26 cellular contexts compared by ENCODE assay signal in the genomic region with DNA sequence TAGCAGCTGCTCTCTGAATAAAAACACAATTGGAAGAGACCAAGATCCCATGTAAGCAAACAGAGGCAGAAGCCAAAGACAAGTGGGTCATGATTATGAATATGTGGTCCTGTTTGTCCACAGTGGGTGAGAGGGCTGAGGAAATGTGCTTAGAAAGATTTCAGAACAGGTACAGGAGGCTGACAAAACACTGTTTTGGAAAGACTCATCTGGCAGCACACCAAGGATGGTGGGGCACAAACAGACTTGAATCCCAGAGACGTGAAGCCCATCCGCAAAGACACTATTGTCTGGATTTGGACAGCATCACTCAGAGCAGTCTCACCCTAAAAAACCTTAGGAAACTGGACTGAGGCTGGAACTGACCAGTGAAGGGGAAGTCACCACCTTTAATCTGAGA.
DNase-seq lines count a peak whose midpoint lies in the region; ATAC-seq, FAIRE-seq and TF ChIP-seq lines count a peak whose summit lies in the region.
"Had no signal": no experiment of that assay in that cellular context is flagged by ENCODE, and none has a peak within 500 bp of the region (broad histone marks: within the 10 kb centered on the region; RNA-seq: fewer than 3 reads in every experiment).

No MANE protein-coding gene starts in this region.

- H3K27ac Mint-ChIP-seq in HFFc6 = peak overlapping the region; percentile 94
- no peak overlapping the region for H3K27ac Mint-ChIP-seq in astrocyte (ENCODE audit: unreplicated experiment)
- H3K27ac Mint-ChIP-seq: activated naive CD4-positive, alpha-beta T cell treated with anti-CD3 and anti-CD28 coated beads, Interleukin-2, amount 50 U/mL, for 24 hours; CD4-positive, CD25-positive, alpha-beta regulatory T cell; stimulated activated naive B cell treated with anti-CD40 and anti-IgM and Interleukin-4, amounts not matched to agents 10 μg/mL and 1 μg/mL and 100 μg/mL, for 72 hours; T-helper 2 cell treated with Interferon-gamma antibody and Interleukin-4, amounts not matched to agents 5 μg/mL and 100 μg/mL, for 36 hours had no signal

- H3K27me3 Mint-ChIP-seq in HFFc6 (ENCODE audit: insufficient read depth) = no peaks in the 10 kb centered on the region
- peaks cover 6% of the 10 kb centered on the region for H3K27me3 Mint-ChIP-seq in astrocyte (ENCODE audit: low read depth, unreplicated experiment)
- H3K27me3 Mint-ChIP-seq: stimulated activated naive B cell treated with anti-CD40 and anti-IgM and Interleukin-4, amounts not matched to agents 10 μg/mL and 1 μg/mL and 100 μg/mL, for 72 hours had no signal

- 88 to 93% methylated on average over 2 of the region's 2 CpGs for WGBS in pancreas, 2 donors

- peak overlapping the region; percentile 4; the same call in 1 of the 2 replicates for H3K4me3 Mint-ChIP-seq in HFFc6
- no peak overlapping the region for H3K4me3 Mint-ChIP-seq in astrocyte (ENCODE audit: unreplicated experiment)
- H3K4me3 Mint-ChIP-seq: activated naive CD4-positive, alpha-beta T cell treated with anti-CD3 and anti-CD28 coated beads, Interleukin-2, amount 50 U/mL, for 24 hours; CD4-positive, CD25-positive, alpha-beta regulatory T cell; stimulated activated naive B cell treated with anti-CD40 and anti-IgM and Interleukin-4, amounts not matched to agents 10 μg/mL and 1 μg/mL and 100 μg/mL, for 72 hours; T-helper 2 cell treated with Interferon-gamma antibody and Interleukin-4, amounts not matched to agents 5 μg/mL and 100 μg/mL, for 36 hours had no signal

- H3K9me3 Mint-ChIP-seq in HFFc6 (no peaks in the 10 kb centered on the region), astrocyte (ENCODE audit: unreplicated experiment) (no peaks in the 10 kb centered on the region)
- H3K9me3 Mint-ChIP-seq: activated naive CD4-positive, alpha-beta T cell treated with anti-CD3 and anti-CD28 coated beads, Interleukin-2, amount 50 U/mL, for 24 hours; stimulated activated naive B cell treated with anti-CD40 and anti-IgM and Interleukin-4, amounts not matched to agents 10 μg/mL and 1 μg/mL and 100 μg/mL, for 72 hours; T-helper 2 cell treated with Interferon-gamma antibody and Interleukin-4, amounts not matched to agents 5 μg/mL and 100 μg/mL, for 36 hours had no signal

- intact Hi-C loops in pancreas (cut with DNase I) = loop anchor here in 1 of 3 donors (10.0 kb wide), 1 partner anchor 93 kb away; no protein-coding TSS in a partner anchor

- DNase-seq in HFFc6 (no peak), astrocyte (ENCODE audit: low read depth) (no peak), fibroblast of lung (ENCODE audit: low read depth in 2 of 2) (no peak), nucleus accumbens (lab: John Stamatoyannopoulos, UW) (no peak), HT-29 (ENCODE audit: low spot score) (no peak), pancreas (no peak)
- DNase-seq: activated CD4-positive, alpha-beta T cell treated with anti-CD3 and anti-CD28 coated beads, Interleukin-2, amount 50 U/mL, for 1 hour; CD4-positive, CD25-positive, alpha-beta regulatory T cell; cortex of kidney; mesendoderm; NCI-H1694 treated with DMSO at 0.1 percent for 48 hours; NCI-H2171; NCI-H526 treated with DMSO at 0.1 percent for 48 hours; RPMI8226; stimulated activated CD4-positive, alpha-beta T cell treated with anti-CD3 and anti-CD28 coated beads, Interleukin-4, amount 100 ng/mL, for 24 hours; stimulated activated naive B cell treated with anti-CD40 and anti-IgM and Interleukin-4, amounts not matched to agents 10 μg/mL and 1 μg/mL and 100 μg/mL, for 72 hours; WERI-Rb-1 had no signal

- H3K9ac ChIP-seq in astrocyte (ENCODE audit: low read length) (no peak overlapping the region), fibroblast of lung (ENCODE audit: insufficient read depth, low read length) (no peak overlapping the region), subcutaneous abdominal adipose tissue (ENCODE audit: low read length in 5 of 5) (no peak overlapping the region)

- H2AFZ ChIP-seq in astrocyte (ENCODE audit: low read depth, low read length) (no peak overlapping the region), fibroblast of lung (ENCODE audit: low read length) (no peak overlapping the region)

- peaks cover 53% of the 10 kb centered on the region for H3K4me1 ChIP-seq in astrocyte (ENCODE audit: insufficient read depth, low read length)
- H3K4me1 ChIP-seq in fibroblast of lung (ENCODE audit: control insufficient read depth, extremely low read depth, insufficient read depth, low read length) = peaks cover 37% of the 10 kb centered on the region
- H3K4me1 ChIP-seq in subcutaneous abdominal adipose tissue (ENCODE audit: control insufficient read depth in 5 of 5, insufficient read depth in 5 of 5, low read length in 5 of 5) = peaks cover 17 to 64% (median 52%) of the 10 kb centered on the region in 5 donors
- no peaks in the 10 kb centered on the region for H3K4me1 ChIP-seq in pancreas

- H3K27me3 ChIP-seq in astrocyte (ENCODE audit: insufficient read depth, low read length) (no peaks in the 10 kb centered on the region), fibroblast of lung (ENCODE audit: control insufficient read depth, insufficient read depth, low read length) (no peaks in the 10 kb centered on the region), subcutaneous abdominal adipose tissue (ENCODE audit: control insufficient read depth in 5 of 5, insufficient read depth in 4 of 5, low read length in 5 of 5) (no peaks in the 10 kb centered on the region), pancreas (no peaks in the 10 kb centered on the region)
- H3K27me3 ChIP-seq: heart left ventricle, neutrophil had no signal

- H4K20me1 ChIP-seq in astrocyte (ENCODE audit: insufficient read depth, low read length) (no peaks in the 10 kb centered on the region), fibroblast of lung (ENCODE audit: control insufficient read depth, extremely low read depth, insufficient read depth, low read length) (no peaks in the 10 kb centered on the region)

- H3K27ac ChIP-seq in astrocyte (ENCODE audit: low read depth, low read length) = peak overlapping the region; percentile 47
- peak overlapping the region; percentile 87 for H3K27ac ChIP-seq in fibroblast of lung (ENCODE audit: insufficient read depth, low read length)
- H3K27ac ChIP-seq in subcutaneous abdominal adipose tissue (ENCODE audit: low read depth, low read length) = peak overlapping the region; percentile 20
- H3K27ac ChIP-seq in pancreas = no peak overlapping the region
- H3K27ac ChIP-seq: heart left ventricle, neutrophil, thoracic aorta, WERI-Rb-1 had no signal

- H3K4me2 ChIP-seq in astrocyte (ENCODE audit: low read length) (no peak overlapping the region), fibroblast of lung (ENCODE audit: extremely low read depth, insufficient read depth, low read length) (no peak overlapping the region)

- no peak for ATAC-seq in HG02870 (IDR thresholded peaks at IDR 0.05; ENCODE audit: unreplicated experiment)
- ATAC-seq in pancreas = no peak
- ATAC-seq: heart left ventricle; stimulated activated naive B cell treated with anti-CD40 and anti-IgM and Interleukin-4, amounts not matched to agents 10 μg/mL and 1 μg/mL and 100 μg/mL, for 72 hours had no signal

- H3K9me3 ChIP-seq in astrocyte (ENCODE audit: insufficient read depth, low read depth, low read length) (no peaks in the 10 kb centered on the region), fibroblast of lung (ENCODE audit: control insufficient read depth, insufficient read depth, low read depth, low read length) (no peaks in the 10 kb centered on the region), subcutaneous abdominal adipose tissue (ENCODE audit: control insufficient read depth in 5 of 5, low read length in 5 of 5) (no peaks in the 10 kb centered on the region), pancreas (no peaks in the 10 kb centered on the region)
- H3K9me3 ChIP-seq: heart left ventricle, neutrophil, thoracic aorta had no signal

- TF ChIP-seq CTCF in HFFc6 (IDR thresholded peaks at IDR 0.05) = no peak
- no peak for TF ChIP-seq CTCF in astrocyte (IDR thresholded peaks at IDR 0.05; ENCODE audit: insufficient read depth, low read depth, low read length)
- TF ChIP-seq CTCF in fibroblast of lung (conservative IDR thresholded peaks at IDR 0.05 in 1 of 2, IDR thresholded peaks at IDR 0.05 in 1 of 2; ENCODE audit: low read depth in 1 of 2, low read length in 2 of 2) = no peak
- no peak for TF ChIP-seq CTCF in pancreas (IDR thresholded peaks at IDR 0.05)

- H3K79me2 ChIP-seq in astrocyte (ENCODE audit: insufficient read depth, low read length) (no peaks in the 10 kb centered on the region), fibroblast of lung (ENCODE audit: control insufficient read depth, insufficient read depth, low read length) (no peaks in the 10 kb centered on the region)

- H3K4me3 ChIP-seq in astrocyte (ENCODE audit: insufficient read depth, low read depth, low read length) (no peak overlapping the region), fibroblast of lung (replicated peaks in 1 of 4; ENCODE audit: control extremely low read depth in 1 of 4, insufficient read depth in 1 of 4, low read depth in 3 of 4, low read length in 4 of 4) (no peak overlapping the region), subcutaneous abdominal adipose tissue (ENCODE audit: low read depth in 1 of 5, low read length in 5 of 5) (no peak overlapping the region), pancreas (no peak overlapping the region)
- H3K4me3 ChIP-seq: heart left ventricle, thoracic aorta had no signal

- H3K4me1 Mint-ChIP-seq in HFFc6 (ENCODE audit: low read depth) (peaks cover 97% of the 10 kb centered on the region), astrocyte (ENCODE audit: low read depth, unreplicated experiment) (peaks cover 29% of the 10 kb centered on the region)
- H3K4me1 Mint-ChIP-seq: activated naive CD4-positive, alpha-beta T cell treated with anti-CD3 and anti-CD28 coated beads, Interleukin-2, amount 50 U/mL, for 24 hours; stimulated activated naive B cell treated with anti-CD40 and anti-IgM and Interleukin-4, amounts not matched to agents 10 μg/mL and 1 μg/mL and 100 μg/mL, for 72 hours had no signal

- H3K36me3 Mint-ChIP-seq in HFFc6 (ENCODE audit: low read depth) = no peaks in the 10 kb centered on the region
- no peaks in the 10 kb centered on the region for H3K36me3 Mint-ChIP-seq in astrocyte (ENCODE audit: low read depth, unreplicated experiment)
- H3K36me3 Mint-ChIP-seq: activated naive CD4-positive, alpha-beta T cell treated with anti-CD3 and anti-CD28 coated beads, Interleukin-2, amount 50 U/mL, for 24 hours; CD4-positive, CD25-positive, alpha-beta regulatory T cell; stimulated activated naive B cell treated with anti-CD40 and anti-IgM and Interleukin-4, amounts not matched to agents 10 μg/mL and 1 μg/mL and 100 μg/mL, for 72 hours had no signal

- no peak for FAIRE-seq in astrocyte (lab: Jason Lieb, UNC)
- no peak for FAIRE-seq in pancreas (lab: Jason Lieb, UNC)
- FAIRE-seq: endometrium, HTR-8/SVneo had no signal

- no peaks in the 10 kb centered on the region for H3K36me3 ChIP-seq in astrocyte (ENCODE audit: insufficient read depth, low read length)
- H3K36me3 ChIP-seq in fibroblast of lung (ENCODE audit: control insufficient read depth, insufficient read depth, low read length) = no peaks in the 10 kb centered on the region
- H3K36me3 ChIP-seq in subcutaneous abdominal adipose tissue (ENCODE audit: control insufficient read depth in 5 of 5, insufficient read depth in 5 of 5, low read length in 5 of 5) = no peaks in the 10 kb centered on the region
- H3K36me3 ChIP-seq in pancreas = no peaks in the 10 kb centered on the region
- H3K36me3 ChIP-seq: heart left ventricle, neutrophil, thoracic aorta, WERI-Rb-1 had no signal

Comparison
In these comparisons a context has a peak if more than half of its experiments do, and no peak if none do; other contexts are left out.
1. H3K27ac ChIP-seq: peak in astrocyte (single experiment), fibroblast of lung (single experiment) and subcutaneous abdominal adipose tissue (single experiment); none in pancreas (0 of 4).